Comparison of ENCODE assay signal across 9 cellular contexts in the genomic region with DNA sequence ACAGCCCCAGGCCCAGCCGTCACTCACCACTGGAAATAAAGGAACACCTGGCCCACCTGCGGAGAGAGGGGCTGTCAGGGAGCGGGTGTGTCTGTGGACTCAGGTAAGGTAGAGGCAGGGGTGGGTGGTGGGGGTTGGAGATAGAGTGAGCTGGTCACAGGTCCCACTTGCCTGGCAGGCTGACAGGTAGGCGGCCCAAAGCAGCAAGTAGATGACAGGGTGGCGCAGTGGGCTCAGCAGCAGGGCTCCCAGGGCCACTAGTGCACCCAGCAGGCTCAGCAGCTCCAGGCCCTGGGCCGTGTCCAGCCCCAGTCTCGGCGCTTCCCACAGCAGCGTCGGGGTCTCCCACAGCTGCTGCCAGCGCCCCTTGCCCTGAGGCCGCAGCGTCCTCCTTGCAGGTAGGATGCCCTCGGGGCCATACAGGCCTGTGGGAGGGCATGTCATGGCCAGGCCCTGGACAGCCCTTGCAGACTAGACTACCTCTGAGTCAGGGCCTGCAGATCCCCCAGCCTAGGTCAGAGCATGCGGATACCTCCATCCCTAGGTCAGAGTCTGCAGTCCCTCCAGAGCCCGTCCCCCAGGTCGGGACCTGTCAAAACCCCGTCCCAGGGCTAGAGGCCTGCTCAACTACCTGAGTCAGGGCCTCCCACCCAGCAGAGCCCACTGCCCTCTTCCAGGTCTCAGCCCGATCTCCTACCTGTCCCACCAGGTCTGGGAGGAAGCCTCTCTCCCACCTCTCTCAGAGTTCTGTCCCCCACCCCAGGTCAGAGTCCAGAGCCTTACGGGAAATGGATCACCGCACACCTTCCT. TPM values are rescaled to one million over a fixed set of nuclear protein-coding genes. Genes with fewer than 3 reads are reported as not detected.
A peak's percentile ranks its signal among the peaks of the same experiment; 100 is the strongest.
DNase-seq lines count a peak whose midpoint lies in the region; FAIRE-seq and TF ChIP-seq lines count a peak whose summit lies in the region.
"Had no signal": no experiment of that assay in that cellular context is flagged by ENCODE, and none has a peak within 500 bp of the region (broad histone marks: within the 10 kb centered on the region; RNA-seq: fewer than 3 reads in every experiment).

No MANE protein-coding gene starts in this region.

- H3K36me3 ChIP-seq in mesendoderm (ENCODE audit: control insufficient read depth, insufficient read depth, low read length) = peaks cover 2% of the 10 kb centered on the region

- no peak overlapping the region for H2BK5ac ChIP-seq in mesendoderm (ENCODE audit: low read length)

- H2BK120ac ChIP-seq in mesendoderm (ENCODE audit: low read depth, low read length) = no peak overlapping the region

- DNase-seq in activated CD4-positive, alpha-beta T cell treated with anti-CD3 and anti-CD28 coated beads, Interleukin-2, amount 10 ng/mL, durations not matched to agents 24 days and 14 days = no peak
- no peak for DNase-seq in activated CD4-positive, alpha-beta T cell treated with anti-CD3 and anti-CD28 coated beads, Interleukin-2, amount 50 U/mL, for 4 hours
- DNase-seq in NCI-H2081 treated with DMSO at 0.1 percent for 48 hours (lab: John Stamatoyannopoulos, UW) (peak; percentile 45), choroid plexus epithelial cell (ENCODE audit: low read depth) (no peak), mesendoderm (no peak), mesenteric fat pad (ENCODE audit: low spot score) (no peak), middle frontal gyrus (ENCODE audit: extremely low spot score, low spot score) (no peak), H54 (ENCODE audit: insufficient read length, low spot score) (no peak)

- H3K79me1 ChIP-seq in mesendoderm (ENCODE audit: low read length) = peaks cover 8% of the 10 kb centered on the region

- H2AK5ac ChIP-seq in mesendoderm (ENCODE audit: low read length) = no peak overlapping the region

- no peak for FAIRE-seq in H54 (lab: Jason Lieb, UNC)

- H3K4me3 Mint-ChIP-seq in activated CD4-positive, alpha-beta T cell treated with anti-CD3 and anti-CD28 coated beads, Interleukin-2, amount 10 ng/mL, durations not matched to agents 24 days and 14 days = peak overlapping the region; percentile 90

- H3K27ac Mint-ChIP-seq in activated CD4-positive, alpha-beta T cell treated with anti-CD3 and anti-CD28 coated beads, Interleukin-2, amount 10 ng/mL, durations not matched to agents 24 days and 14 days = peak overlapping the region; percentile 63

- intact Hi-C loops in activated CD4-positive, alpha-beta T cell treated with anti-CD3 and anti-CD28 coated beads, Interleukin-2, amount 10 ng/mL, durations not matched to agents 24 days and 14 days (cut with micrococcal nuclease) = loop anchor here (1.0 to 10.0 kb wide), 4 partner anchors 55 to 255 kb away; partner anchors contain the start of genes CHKB, HDAC10 and PPP6R2

- no CpG with 5 or more reads among the region's 21 CpGs for WGBS in mesendoderm (ENCODE audit: extremely low coverage, insufficient coverage, low lambda C conversion rate)

- no peak overlapping the region for H3K4ac ChIP-seq in mesendoderm (ENCODE audit: low read depth, low read length)

- peak overlapping the region; percentile 94 for H3K23ac ChIP-seq in mesendoderm (ENCODE audit: low read length)

- H3K4me1 ChIP-seq in mesendoderm (ENCODE audit: control insufficient read depth, low read depth, low read length) = no peaks in the 10 kb centered on the region

- no peak overlapping the region for H2BK15ac ChIP-seq in mesendoderm (replicated peaks; ENCODE audit: low read depth)

- H3K27me3 Mint-ChIP-seq in activated CD4-positive, alpha-beta T cell treated with anti-CD3 and anti-CD28 coated beads, Interleukin-2, amount 10 ng/mL, durations not matched to agents 24 days and 14 days = peaks cover 1% of the 10 kb centered on the region

- no peak overlapping the region for H3K18ac ChIP-seq in mesendoderm (ENCODE audit: low read length)

- peaks cover 17% of the 10 kb centered on the region for H3K79me2 ChIP-seq in mesendoderm (ENCODE audit: control insufficient read depth, insufficient read depth, low read length)

- no peaks in the 10 kb centered on the region for H3K27me3 ChIP-seq in mesendoderm (ENCODE audit: insufficient read depth, low read length, poor library complexity)

- peak overlapping the region; percentile 93 for H3K4me2 ChIP-seq in mesendoderm (ENCODE audit: low read length)

- no peak overlapping the region for H3K27ac ChIP-seq in mesendoderm (ENCODE audit: low read depth, low read length)

- peak overlapping the region; percentile 98 for H3K56ac ChIP-seq in mesendoderm (ENCODE audit: low read length)

- H4K5ac ChIP-seq in mesendoderm (ENCODE audit: low read length) = no peak overlapping the region

- H3K4me1 Mint-ChIP-seq in activated CD4-positive, alpha-beta T cell treated with anti-CD3 and anti-CD28 coated beads, Interleukin-2, amount 10 ng/mL, durations not matched to agents 24 days and 14 days = peaks cover 10% of the 10 kb centered on the region

- no peak for TF ChIP-seq POLR2A in H54 (IDR thresholded peaks at IDR 0.05; ENCODE audit: low read depth, low read length)

- no peaks in the 10 kb centered on the region for H3K9me3 Mint-ChIP-seq in activated CD4-positive, alpha-beta T cell treated with anti-CD3 and anti-CD28 coated beads, Interleukin-2, amount 10 ng/mL, durations not matched to agents 24 days and 14 days

- H3K4me3 ChIP-seq in choroid plexus epithelial cell (ENCODE audit: low read depth, low read length) = peak overlapping the region; percentile 95
- peak overlapping the region; percentile 86 for H3K4me3 ChIP-seq in mesendoderm (ENCODE audit: low read length)

- H3K36me3 Mint-ChIP-seq in activated CD4-positive, alpha-beta T cell treated with anti-CD3 and anti-CD28 coated beads, Interleukin-2, amount 10 ng/mL, durations not matched to agents 24 days and 14 days (ENCODE audit: low read depth) = peaks cover 7% of the 10 kb centered on the region

- H3K9ac ChIP-seq in mesendoderm (ENCODE audit: low read length) = peak overlapping the region; percentile 96

- no peak overlapping the region for H4K8ac ChIP-seq in mesendoderm (ENCODE audit: low read depth, low read length)

- TF ChIP-seq CTCF in choroid plexus epithelial cell (conservative IDR thresholded peaks at IDR 0.05; ENCODE audit: low read depth, low read length) = no peak

RNA-seq across cellular contexts. Expression of gene LMF2, which starts 0.7 kb away (rescaled TPM):
- 78.4 and 79.2 TPM in 2 replicates for total RNA-seq in activated CD4-positive, alpha-beta T cell treated with anti-CD3 and anti-CD28 coated beads, Interleukin-2, amount 10 ng/mL, durations not matched to agents 24 days and 14 days
- polyA plus RNA-seq in mesendoderm (2013, experiment 1 of 2) = 21.1 TPM
- 20.8 TPM for polyA plus RNA-seq in mesendoderm (2013, experiment 2 of 2)
- 57.1 TPM for total RNA-seq in mesenteric fat pad

RNA-seq across cellular contexts. Expression of gene NCAPH2, which starts 1.2 kb away (rescaled TPM):
- total RNA-seq in activated CD4-positive, alpha-beta T cell treated with anti-CD3 and anti-CD28 coated beads, Interleukin-2, amount 10 ng/mL, durations not matched to agents 24 days and 14 days = 131 and 133 TPM in 2 replicates
- polyA plus RNA-seq in mesendoderm (2013, experiment 1 of 2) = 26.9 TPM
- 27.3 TPM for polyA plus RNA-seq in mesendoderm (2013, experiment 2 of 2)
- 25.0 TPM for total RNA-seq in mesenteric fat pad

RNA-seq across cellular contexts. Expression of gene SCO2, which starts 18.6 kb away (rescaled TPM):
- 5.3 and 11.2 TPM in 2 replicates for total RNA-seq in activated CD4-positive, alpha-beta T cell treated with anti-CD3 and anti-CD28 coated beads, Interleukin-2, amount 10 ng/mL, durations not matched to agents 24 days and 14 days
- 0.21 TPM for polyA plus RNA-seq in mesendoderm (2013, experiment 1 of 2)
- polyA plus RNA-seq in mesendoderm (2013, experiment 2 of 2) = not detected
- 9.6 TPM for total RNA-seq in mesenteric fat pad

RNA-seq across cellular contexts. Expression of gene MIOX, which starts 20.2 kb away (rescaled TPM):
- 0.21 and 0.40 TPM in 2 replicates for total RNA-seq in activated CD4-positive, alpha-beta T cell treated with anti-CD3 and anti-CD28 coated beads, Interleukin-2, amount 10 ng/mL, durations not matched to agents 24 days and 14 days
- 0.08 TPM for polyA plus RNA-seq in mesendoderm (2013, experiment 1 of 2)
- 0.03 TPM for polyA plus RNA-seq in mesendoderm (2013, experiment 2 of 2)
- not detected for total RNA-seq in mesenteric fat pad
- total RNA-seq: dermis microvascular lymphatic vessel endothelial cell had no signal

RNA-seq across cellular contexts. Expression of gene TYMP, which starts 23.0 kb away (rescaled TPM):
- total RNA-seq in activated CD4-positive, alpha-beta T cell treated with anti-CD3 and anti-CD28 coated beads, Interleukin-2, amount 10 ng/mL, durations not matched to agents 24 days and 14 days = 62.1 and 63.0 TPM in 2 replicates
- 0.24 TPM for polyA plus RNA-seq in mesendoderm (2013, experiment 1 of 2)
- polyA plus RNA-seq in mesendoderm (2013, experiment 2 of 2) = 0.28 TPM
- total RNA-seq in mesenteric fat pad = 165 TPM
